In the genomic region with DNA sequence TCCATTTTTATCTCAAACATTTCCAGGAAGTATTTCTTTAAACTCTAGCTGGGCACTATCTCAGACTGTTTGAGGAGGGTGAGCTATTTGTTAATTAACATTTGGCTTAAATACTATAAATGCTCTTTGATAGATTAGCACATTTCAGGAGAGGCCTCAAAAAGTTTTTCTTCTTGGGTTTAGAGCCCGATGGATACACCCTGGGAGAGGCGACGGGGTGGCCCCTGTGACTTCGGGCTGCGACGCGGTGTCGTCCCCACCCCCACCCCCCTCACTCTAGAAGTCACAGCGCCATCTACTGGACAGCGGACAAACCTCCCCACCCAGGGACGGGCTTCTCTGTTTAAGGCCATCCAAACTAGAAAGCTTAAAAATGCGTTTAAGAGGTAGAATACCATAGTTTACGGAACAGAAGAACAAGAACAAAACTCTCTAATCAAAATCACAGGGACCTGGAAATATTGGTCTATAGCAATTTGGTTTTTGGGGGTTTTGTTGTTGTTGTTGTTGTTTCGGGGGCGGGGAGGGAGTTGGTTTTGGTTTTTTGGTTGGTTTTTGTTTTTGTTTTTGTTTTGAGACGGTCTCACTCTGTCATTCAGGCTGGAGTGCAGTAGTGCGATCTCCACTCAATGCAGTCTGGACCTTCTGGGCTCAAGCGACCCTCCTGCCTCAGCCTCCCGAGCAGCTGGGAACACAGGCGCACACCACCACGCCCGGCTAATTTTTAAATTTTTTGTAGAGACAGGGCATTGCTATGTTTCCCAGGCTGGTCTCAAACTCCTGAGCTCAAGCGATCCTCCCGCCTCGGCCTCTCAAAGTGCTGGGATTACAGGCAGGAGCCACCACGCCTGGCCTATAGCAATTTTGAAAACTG, we compare ENCODE assay signal across 1 cellular context.
TF ChIP-seq lines count a peak whose summit lies in the region.

No MANE protein-coding gene starts in this region.

TF ChIP-seq in A549, 52 proteins besides CTCF, POLR2A, EP300 and RAD21 (continued from another document):
- TF ChIP-seq CHD2 (IDR thresholded peaks at IDR 0.05; ENCODE audit: low read length, partially characterized antibody): no peak
